In the genomic region with DNA sequence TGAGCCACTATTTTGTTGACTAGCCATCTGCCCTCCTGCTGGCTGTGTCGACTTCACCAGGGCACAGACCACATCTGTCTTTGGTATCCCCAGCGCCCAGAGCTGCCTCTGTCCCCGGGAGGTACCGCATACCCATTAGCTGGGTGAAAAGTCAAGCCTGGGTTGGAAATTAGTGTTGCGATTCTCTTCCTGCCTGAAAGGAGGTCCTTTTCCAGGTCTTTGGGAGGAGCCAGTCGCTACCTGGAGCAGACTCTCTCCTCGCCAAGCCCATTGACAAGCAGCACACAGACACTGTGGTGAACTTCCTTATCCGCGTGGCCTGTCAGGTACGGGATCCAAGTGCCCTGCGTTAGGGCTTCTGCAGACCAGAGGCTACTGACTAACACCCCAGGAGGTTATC, we compare ENCODE assay signal across 1 cellular context.
TF ChIP-seq lines count a peak whose summit lies in the region.

No MANE protein-coding gene starts in this region.

TF ChIP-seq in WTC11, 78 proteins besides CTCF, POLR2A, EP300 and RAD21 (continued from another document):
- TF ChIP-seq, protein P1, sequence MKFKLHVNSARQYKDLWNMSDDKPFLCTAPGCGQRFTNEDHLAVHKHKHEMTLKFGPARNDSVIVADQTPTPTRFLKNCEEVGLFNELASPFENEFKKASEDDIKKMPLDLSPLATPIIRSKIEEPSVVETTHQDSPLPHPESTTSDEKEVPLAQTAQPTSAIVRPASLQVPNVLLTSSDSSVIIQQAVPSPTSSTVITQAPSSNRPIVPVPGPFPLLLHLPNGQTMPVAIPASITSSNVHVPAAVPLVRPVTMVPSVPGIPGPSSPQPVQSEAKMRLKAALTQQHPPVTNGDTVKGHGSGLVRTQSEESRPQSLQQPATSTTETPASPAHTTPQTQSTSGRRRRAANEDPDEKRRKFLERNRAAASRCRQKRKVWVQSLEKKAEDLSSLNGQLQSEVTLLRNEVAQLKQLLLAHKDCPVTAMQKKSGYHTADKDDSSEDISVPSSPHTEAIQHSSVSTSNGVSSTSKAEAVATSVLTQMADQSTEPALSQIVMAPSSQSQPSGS (CRISPR knock-in tag; IDR thresholded peaks at IDR 0.05; ENCODE audit: borderline replicate concordance, low read depth), result no peak
- TF ChIP-seq ZNF423 (CRISPR knock-in tag; IDR thresholded peaks at IDR 0.05), result no peak
TF ChIP-seq in WTC11: peak in this region for 0.
